In the genomic region with DNA sequence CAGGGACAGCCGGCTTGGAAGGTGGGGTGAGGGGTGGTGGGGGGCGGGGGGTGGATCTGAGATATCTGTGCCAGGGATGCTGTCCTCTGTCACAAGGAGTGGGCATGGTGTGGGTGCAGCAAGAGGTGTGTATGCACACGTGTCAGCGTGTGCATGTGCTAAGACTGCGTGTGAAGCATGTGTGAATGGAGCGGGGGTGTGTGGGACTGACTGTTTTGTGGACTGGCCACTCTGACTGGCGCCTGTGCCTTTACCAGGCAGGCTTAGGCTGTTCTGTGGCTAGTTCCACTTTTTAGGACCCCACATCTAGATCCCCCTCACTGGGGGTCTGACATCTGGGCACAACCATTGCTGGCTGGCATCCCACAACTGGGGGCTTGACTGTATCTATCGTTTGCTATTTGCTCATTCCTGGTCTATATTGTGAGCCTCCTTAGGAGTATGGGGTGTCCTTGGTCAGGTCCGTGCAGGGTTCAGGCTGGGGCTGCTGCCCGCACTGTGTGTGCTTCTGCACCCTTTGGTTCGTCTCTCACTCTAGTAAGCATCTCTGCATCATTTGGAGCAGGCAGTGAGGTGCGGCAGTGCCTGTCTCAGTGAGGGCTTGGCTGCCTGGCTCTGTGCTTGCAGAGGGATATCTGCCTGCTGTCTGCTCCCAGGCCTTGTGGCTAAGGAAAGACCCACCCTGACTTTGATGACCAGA, we compare ENCODE assay signal across 1 cellular context.
TF ChIP-seq lines count a peak whose summit lies in the region.

No MANE protein-coding gene starts in this region.

TF ChIP-seq in H1, 55 proteins besides CTCF, POLR2A, EP300 and RAD21:
- TF ChIP-seq CEBPB (IDR thresholded peaks at IDR 0.05; ENCODE audit: low read depth, low read length) (no peak), TEAD4 (IDR thresholded peaks at IDR 0.05; ENCODE audit: low read depth, low read length) (no peak), SP1 (IDR thresholded peaks at IDR 0.05; ENCODE audit: low read depth, low read length) (no peak), CHD2 (IDR thresholded peaks at IDR 0.05; ENCODE audit: low read length) (no peak), SP4 (IDR thresholded peaks at IDR 0.05; ENCODE audit: low read length) (no peak)
TF ChIP-seq in H1: peak in this region for 0.
